24 cellular contexts compared by ENCODE assay signal in genomic region chr20:11047559-11047958, GRCh38.
DNase-seq lines count a peak whose midpoint lies in the region; ATAC-seq lines count a peak whose summit lies in the region.
"Had no signal": no experiment of that assay in that cellular context is flagged by ENCODE, and none has a peak within 500 bp of the region (broad histone marks: within the 10 kb centered on the region; RNA-seq: fewer than 3 reads in every experiment).

No MANE protein-coding gene starts in this region.

- H3K27me3 Mint-ChIP-seq in stimulated activated naive B cell treated with anti-CD40 and anti-IgM and Interleukin-4, amounts not matched to agents 10 μg/mL and 1 μg/mL and 100 μg/mL, for 72 hours = no peaks in the 10 kb centered on the region
- H3K27me3 Mint-ChIP-seq: CD8-positive, alpha-beta memory T cell; naive B cell had no signal

- no peak overlapping the region for H3K27ac Mint-ChIP-seq in stimulated activated naive B cell treated with anti-CD40 and anti-IgM and Interleukin-4, amounts not matched to agents 10 μg/mL and 1 μg/mL and 100 μg/mL, for 72 hours
- H3K27ac Mint-ChIP-seq: activated naive CD4-positive, alpha-beta T cell treated with anti-CD3 and anti-CD28 coated beads for 36 hours; activated T-cell treated with anti-CD3 and anti-CD28 coated beads, Interleukin-2, amount 50 U/mL, for 72 hours; naive B cell had no signal

- DNase-seq in COLO829 (ENCODE audit: low spot score) (peak; percentile 21), LoVo (ENCODE audit: low spot score) (peak; percentile 12), astrocyte of the hippocampus (ENCODE audit: low read depth, low spot score) (peak; percentile 41), islet precursor cell (peak; percentile 70), SIG-M5 (lab: John Stamatoyannopoulos, UW) (no peak)
- no peak for DNase-seq in stimulated activated CD4-positive, alpha-beta T cell treated with anti-CD3 and anti-CD28 coated beads, Interleukin-2, amount 100 ng/mL, for 48 hours
- DNase-seq in stimulated activated naive B cell treated with anti-CD40 and anti-IgM and Interleukin-4, amounts not matched to agents 10 μg/mL and 1 μg/mL and 100 μg/mL, for 72 hours = no peak
- DNase-seq: activated CD4-positive, alpha-beta T cell treated with anti-CD3 and anti-CD28 coated beads for 1 hour; activated naive CD4-positive, alpha-beta T cell treated with anti-CD3 and anti-CD28 coated beads for 36 hours; activated T-cell treated with anti-CD3 and anti-CD28 coated beads, Interleukin-2, amount 50 U/mL, for 72 hours; anterior cingulate cortex; CD8-positive, alpha-beta memory T cell; DMS79; erythroblast; mesenchymal stem cell; MM.1S; naive B cell; NCI-H1417 treated with DMSO at 0.1 percent for 48 hours; NCI-H510A treated with DMSO at 0.1 percent for 48 hours; NK-92 treated with Interleukin-12 subunit alpha and Interleukin-12 subunit beta, amount 100 ng/mL, for 24 hours; occipital lobe; stimulated activated CD8-positive, alpha-beta memory T cell treated with anti-CD3 and anti-CD28 coated beads, Interleukin-4, amount 100 ng/mL, for 48 hours; upper lobe of left lung had no signal

- H3K36me3 Mint-ChIP-seq in stimulated activated naive B cell treated with anti-CD40 and anti-IgM and Interleukin-4, amounts not matched to agents 10 μg/mL and 1 μg/mL and 100 μg/mL, for 72 hours = no peaks in the 10 kb centered on the region
- H3K36me3 Mint-ChIP-seq: CD8-positive, alpha-beta memory T cell; naive B cell had no signal

- H3K9me3 Mint-ChIP-seq in stimulated activated naive B cell treated with anti-CD40 and anti-IgM and Interleukin-4, amounts not matched to agents 10 μg/mL and 1 μg/mL and 100 μg/mL, for 72 hours = peaks cover 0 to 3% of the 10 kb centered on the region in 2 donors

- ATAC-seq in HG03108 (IDR thresholded peaks at IDR 0.05; ENCODE audit: unreplicated experiment) = no peak
- ATAC-seq in stimulated activated naive B cell treated with anti-CD40 and anti-IgM and Interleukin-4, amounts not matched to agents 10 μg/mL and 1 μg/mL and 100 μg/mL, for 72 hours (replicated peaks) = no peak
- ATAC-seq: activated T-cell treated with anti-CD3 and anti-CD28 coated beads, Interleukin-2, amount 50 U/mL, for 72 hours had no signal

- no peak overlapping the region for H3K4me3 Mint-ChIP-seq in stimulated activated naive B cell treated with anti-CD40 and anti-IgM and Interleukin-4, amounts not matched to agents 10 μg/mL and 1 μg/mL and 100 μg/mL, for 72 hours
- H3K4me3 Mint-ChIP-seq: activated naive CD4-positive, alpha-beta T cell treated with anti-CD3 and anti-CD28 coated beads for 36 hours; activated T-cell treated with anti-CD3 and anti-CD28 coated beads, Interleukin-2, amount 50 U/mL, for 72 hours; CD8-positive, alpha-beta memory T cell; naive B cell had no signal

- no peaks in the 10 kb centered on the region for H3K4me1 Mint-ChIP-seq in stimulated activated naive B cell treated with anti-CD40 and anti-IgM and Interleukin-4, amounts not matched to agents 10 μg/mL and 1 μg/mL and 100 μg/mL, for 72 hours
- H3K4me1 Mint-ChIP-seq: CD8-positive, alpha-beta memory T cell; naive B cell had no signal

Comparison
In these comparisons a context has a peak if more than half of its experiments do, and no peak if none do; other contexts are left out.
1. DNase-seq: peak in COLO829 (single experiment), LoVo (single experiment), astrocyte of the hippocampus (single experiment) and islet precursor cell (single experiment); none in stimulated activated CD4-positive, alpha-beta T cell treated with anti-CD3 and anti-CD28 coated beads, Interleukin-2, amount 100 ng/mL, for 48 hours (0 of 2), SIG-M5 (single experiment) and stimulated activated naive B cell treated with anti-CD40 and anti-IgM and Interleukin-4, amounts not matched to agents 10 μg/mL and 1 μg/mL and 100 μg/mL, for 72 hours (single experiment).